ENCODE assay signal across 22 cellular contexts in genomic region chrX:71823391-71824057, GRCh38.
"Had no signal": no experiment of that assay in that cellular context is flagged by ENCODE, and none has a peak within 500 bp of the region (broad histone marks: within the 10 kb centered on the region; RNA-seq: fewer than 3 reads in every experiment).

No MANE protein-coding gene starts in this region.

- H3K27me3 ChIP-seq: right atrium auricular region, transverse colon, vagina had no signal

- H3K4me1 Mint-ChIP-seq: memory B cell; mesothelial cell of epicardium; naive B cell; neural crest cell; stimulated activated effector memory CD8-positive, alpha-beta T cell treated with anti-CD3 and anti-CD28 coated beads, Interleukin-12 subunit alpha, Interleukin-12 subunit beta, amount 100 ng/mL, for 72 hours had no signal

- H3K27ac Mint-ChIP-seq: effector memory CD8-positive, alpha-beta T cell; memory B cell; mesothelial cell of epicardium; natural killer cell treated with Interleukin-12 subunit alpha and Interleukin-12 subunit beta and Interleukin-15 and Interleukin-18, amount 100 ng/mL, for 72 hours; stimulated activated effector memory CD8-positive, alpha-beta T cell treated with anti-CD3 and anti-CD28 coated beads, Interleukin-12 subunit alpha, Interleukin-12 subunit beta, amount 100 ng/mL, for 72 hours had no signal

- DNase-seq: cortex of kidney; effector memory CD8-positive, alpha-beta T cell; mucosa of descending colon; naive B cell; nucleus accumbens; stimulated activated CD4-positive, alpha-beta T cell treated with anti-CD3 and anti-CD28 coated beads, Interleukin-2, amount 100 ng/mL, for 24 hours; stimulated activated CD4-positive, alpha-beta T cell treated with anti-CD3 and anti-CD28 coated beads, Interleukin-4, amount 100 ng/mL, for 24 hours; stimulated activated naive CD4-positive, alpha-beta T cell treated with Interleukin-2 at 50 U/mL for 16 hours; transverse colon had no signal

- H3K4me3 Mint-ChIP-seq: effector memory CD8-positive, alpha-beta T cell; memory B cell; mesothelial cell of epicardium; naive B cell; natural killer cell treated with Interleukin-12 subunit alpha and Interleukin-12 subunit beta and Interleukin-15 and Interleukin-18, amount 100 ng/mL, for 72 hours; neural crest cell; stimulated activated effector memory CD8-positive, alpha-beta T cell treated with anti-CD3 and anti-CD28 coated beads, Interleukin-12 subunit alpha, Interleukin-12 subunit beta, amount 100 ng/mL, for 72 hours had no signal

- H3K36me3 ChIP-seq: prostate gland, right atrium auricular region, thoracic aorta, transverse colon, vagina had no signal

- H3K4me2 ChIP-seq: smooth muscle cell had no signal

- H3K4me3 ChIP-seq: lung, mucosa of descending colon, prostate gland, right atrium auricular region, smooth muscle cell, thoracic aorta, transverse colon, vagina had no signal

- H3K9me3 Mint-ChIP-seq: effector memory CD8-positive, alpha-beta T cell; memory B cell; natural killer cell treated with Interleukin-12 subunit alpha and Interleukin-12 subunit beta and Interleukin-15 and Interleukin-18, amount 100 ng/mL, for 72 hours; stimulated activated effector memory CD8-positive, alpha-beta T cell treated with anti-CD3 and anti-CD28 coated beads, Interleukin-12 subunit alpha, Interleukin-12 subunit beta, amount 100 ng/mL, for 72 hours had no signal

- H3K36me3 Mint-ChIP-seq: memory B cell; mesothelial cell of epicardium; naive B cell; natural killer cell treated with Interleukin-12 subunit alpha and Interleukin-12 subunit beta and Interleukin-15 and Interleukin-18, amount 100 ng/mL, for 72 hours; stimulated activated effector memory CD8-positive, alpha-beta T cell treated with anti-CD3 and anti-CD28 coated beads, Interleukin-12 subunit alpha, Interleukin-12 subunit beta, amount 100 ng/mL, for 72 hours had no signal

- FAIRE-seq: frontal cortex, keratinocyte had no signal

- H3K9me3 ChIP-seq: mucosa of descending colon, prostate gland, right atrium auricular region, thoracic aorta, transverse colon, vagina had no signal

- H3K4me1 ChIP-seq: prostate gland, right atrium auricular region, transverse colon, vagina had no signal

- H3K27ac ChIP-seq: prostate gland, right atrium auricular region, thoracic aorta, transverse colon, vagina had no signal
